ENCODE assay signal across 31 cellular contexts in the genomic region with DNA sequence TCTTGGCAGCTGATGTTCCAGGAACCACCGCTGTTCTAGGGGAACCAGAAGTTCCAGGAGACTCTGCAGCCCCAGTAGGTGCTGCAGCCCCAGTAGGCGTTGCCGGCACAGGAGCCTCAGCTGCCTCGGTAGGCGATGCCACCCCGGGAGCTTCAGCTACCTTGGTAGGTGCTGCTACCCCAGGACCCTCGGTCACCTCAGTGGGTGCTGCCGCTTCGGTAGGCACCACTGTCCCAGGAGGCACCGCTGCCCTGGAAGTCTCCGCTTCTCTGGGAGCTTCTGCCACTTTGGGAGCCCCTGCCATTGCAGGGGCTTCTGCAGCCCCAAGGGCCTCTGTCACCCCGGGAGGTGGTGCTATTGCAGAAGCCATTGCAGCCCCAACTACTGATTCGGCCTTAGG.
"Had no signal": no experiment of that assay in that cellular context is flagged by ENCODE, and none has a peak within 500 bp of the region (broad histone marks: within the 10 kb centered on the region; RNA-seq: fewer than 3 reads in every experiment).

No MANE protein-coding gene starts in this region.

- DNase-seq: naive B cell; nephron progenitor cell; occipital lobe; ovary; psoas muscle; right lobe of liver; sigmoid colon; small intestine; stimulated activated CD4-positive, alpha-beta T cell treated with anti-CD3 and anti-CD28 coated beads, Interleukin-12 subunit alpha, Interleukin-12 subunit beta, amount 100 ng/mL, for 4 hours; stimulated activated CD4-positive, alpha-beta T cell treated with anti-CD3 and anti-CD28 coated beads, Interleukin-1b, Interleukin-23, amount 100 ng/mL, for 48 hours; stimulated activated CD4-positive, alpha-beta T cell treated with anti-CD3 and anti-CD28 coated beads, Interleukin-4, amount 100 ng/mL, for 1 hour; stimulated activated CD4-positive, alpha-beta T cell treated with anti-CD3 and anti-CD28 coated beads, Interleukin-4, amount 100 ng/mL, for 4 hours; stimulated activated CD8-positive, alpha-beta memory T cell treated with anti-CD3 and anti-CD28 coated beads, Interleukin-4, amount 100 ng/mL, for 48 hours; stimulated activated naive CD4-positive, alpha-beta T cell; stimulated activated naive CD8-positive, alpha-beta T cell treated with anti-CD3 and anti-CD28 coated beads, Interleukin-15, amount 100 ng/mL, for 72 hours; stimulated activated naive CD8-positive, alpha-beta T cell treated with anti-CD3 and anti-CD28 coated beads, Interleukin-15, Interleukin-2, amounts not matched to agents 100 U/mL and 50 U/mL, for 24 hours; substantia nigra; testis; tibial artery; transverse colon; upper lobe of right lung had no signal

- H3K36me3 ChIP-seq: ovary, right lobe of liver, suprapubic skin, transverse colon, upper lobe of right lung, vagina had no signal

- H3K27ac ChIP-seq: ovary, parathyroid adenoma, psoas muscle, right lobe of liver, sigmoid colon, suprapubic skin, testis, tibial artery, transverse colon, upper lobe of right lung, vagina had no signal

- H3K4me1 ChIP-seq: psoas muscle, right lobe of liver, testis, upper lobe of right lung had no signal

- H3K4me3 ChIP-seq: ovary, psoas muscle, right lobe of liver, sigmoid colon, suprapubic skin, testis, tibial artery, transverse colon, upper lobe of right lung, vagina had no signal

- H2AFZ ChIP-seq: parathyroid adenoma had no signal

- ATAC-seq: naive thymus-derived CD8-positive, alpha-beta T cell; psoas muscle; right cardiac atrium; right lobe of liver; stimulated activated memory B cell treated with anti-CD40 and anti-IgM and Interleukin-4, amounts not matched to agents 10 μg/mL and 1 μg/mL and 100 μg/mL, for 72 hours; stimulated activated naive CD8-positive, alpha-beta T cell treated with anti-CD3 and anti-CD28 coated beads, Interleukin-15, amount 100 ng/mL, for 72 hours; stimulated activated naive CD8-positive, alpha-beta T cell treated with anti-CD3 and anti-CD28 coated beads, Interleukin-15, Interleukin-2, amounts not matched to agents 100 U/mL and 50 U/mL, for 24 hours; upper lobe of right lung had no signal

- H3K27me3 ChIP-seq: ovary, right lobe of liver, sigmoid colon, suprapubic skin, testis, tibial artery, transverse colon, upper lobe of right lung, vagina had no signal

- H3K9me3 Mint-ChIP-seq: naive B cell; naive thymus-derived CD8-positive, alpha-beta T cell; natural killer cell treated with Interleukin-12 subunit alpha and Interleukin-12 subunit beta and Interleukin-15 and Interleukin-18, amount 100 ng/mL, for 72 hours; stimulated activated memory B cell treated with anti-CD40 and anti-IgM and Interleukin-4, amounts not matched to agents 10 μg/mL and 1 μg/mL and 100 μg/mL, for 72 hours; stimulated activated naive CD8-positive, alpha-beta T cell treated with anti-CD3 and anti-CD28 coated beads, Interleukin-15, amount 100 ng/mL, for 72 hours; type B pancreatic cell had no signal

- H3K9ac ChIP-seq: parathyroid adenoma had no signal

- H3K9me3 ChIP-seq: ovary, psoas muscle, right lobe of liver, sigmoid colon, suprapubic skin, testis, tibial artery, transverse colon, upper lobe of right lung, vagina had no signal

- H3K4me3 Mint-ChIP-seq: natural killer cell treated with Interleukin-12 subunit alpha and Interleukin-12 subunit beta and Interleukin-15 and Interleukin-18, amount 100 ng/mL, for 72 hours; nephron progenitor cell; neural crest cell; stimulated activated memory B cell treated with anti-CD40 and anti-IgM and Interleukin-4, amounts not matched to agents 10 μg/mL and 1 μg/mL and 100 μg/mL, for 72 hours; type B pancreatic cell had no signal

- H3K27me3 Mint-ChIP-seq: naive thymus-derived CD8-positive, alpha-beta T cell; progenitor cell of endocrine pancreas; stimulated activated memory B cell treated with anti-CD40 and anti-IgM and Interleukin-4, amounts not matched to agents 10 μg/mL and 1 μg/mL and 100 μg/mL, for 72 hours; stimulated activated naive CD8-positive, alpha-beta T cell treated with anti-CD3 and anti-CD28 coated beads, Interleukin-15, amount 100 ng/mL, for 72 hours; type B pancreatic cell had no signal

- H3K36me3 Mint-ChIP-seq: natural killer cell treated with Interleukin-12 subunit alpha and Interleukin-12 subunit beta and Interleukin-15 and Interleukin-18, amount 100 ng/mL, for 72 hours; stimulated activated memory B cell treated with anti-CD40 and anti-IgM and Interleukin-4, amounts not matched to agents 10 μg/mL and 1 μg/mL and 100 μg/mL, for 72 hours; type B pancreatic cell had no signal

- H3K27ac Mint-ChIP-seq: natural killer cell treated with Interleukin-12 subunit alpha and Interleukin-12 subunit beta and Interleukin-15 and Interleukin-18, amount 100 ng/mL, for 72 hours; nephron progenitor cell; progenitor cell of endocrine pancreas; stimulated activated memory B cell treated with anti-CD40 and anti-IgM and Interleukin-4, amounts not matched to agents 10 μg/mL and 1 μg/mL and 100 μg/mL, for 72 hours; stimulated activated naive CD8-positive, alpha-beta T cell treated with anti-CD3 and anti-CD28 coated beads, Interleukin-15, amount 100 ng/mL, for 72 hours; type B pancreatic cell had no signal
